In the genomic region with DNA sequence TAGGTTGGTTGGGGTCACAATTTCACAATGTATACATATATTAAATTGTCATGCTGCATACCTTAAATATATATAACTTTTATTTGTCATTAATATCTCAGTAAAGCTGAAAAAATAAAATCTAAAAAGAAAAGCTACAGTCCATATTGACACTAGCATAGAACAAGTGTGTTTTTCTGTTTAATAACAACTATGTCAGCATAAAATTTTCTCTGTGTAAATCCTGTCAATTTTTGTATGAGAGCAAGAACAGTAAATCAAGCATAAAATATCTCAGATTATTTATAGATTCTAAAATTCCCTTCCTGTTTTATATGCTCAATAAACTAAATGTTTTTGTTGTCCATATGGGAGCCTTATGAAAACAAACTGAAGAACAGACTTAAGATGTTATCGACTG, we compare ENCODE assay signal across 20 cellular contexts.
DNase-seq lines count a peak whose midpoint lies in the region; ATAC-seq, FAIRE-seq and TF ChIP-seq lines count a peak whose summit lies in the region.
"Had no signal": no experiment of that assay in that cellular context is flagged by ENCODE, and none has a peak within 500 bp of the region (broad histone marks: within the 10 kb centered on the region; RNA-seq: fewer than 3 reads in every experiment).

No MANE protein-coding gene starts in this region.

- WGBS in A549 (ENCODE audit: missing lambda C conversion rate): 0% methylated on average over 1 of the region's 1 CpG
- WGBS in IMR-90 (ENCODE audit: extremely low coverage in 2 of 2, insufficient read length in 1 of 2), 2 experiments: no CpG with 5 or more reads among the region's 1 CpG

- no peaks in the 10 kb centered on the region for H3K36me3 ChIP-seq in IMR-90 (ENCODE audit: control insufficient read depth, insufficient read depth, low read length)
- H3K36me3 ChIP-seq: BLaER1 treated with 17β-estradiol and CSF1 and Interleukin-3, amounts not matched to agents 10 nM and 100 nM had no signal

- H3K18ac ChIP-seq in IMR-90 (ENCODE audit: low read depth, low read length): no peak overlapping the region

- no peak overlapping the region for H2AK5ac ChIP-seq in IMR-90 (ENCODE audit: low read depth, low read length)

- H2BK5ac ChIP-seq in IMR-90 (ENCODE audit: low read depth, low read length, poor library complexity, severe bottlenecking): no peak overlapping the region

- in situ Hi-C loops in IMR-90 (cut with MboI; ENCODE audit: low sequenced_read_pairs): no loop called here

- TF ChIP-seq POLR2A in A549 (IDR thresholded peaks at IDR 0.05; ENCODE audit: low read length) (no peak), IMR-90 (IDR thresholded peaks at IDR 0.05; ENCODE audit: low read depth, low read length) (no peak)

- H2BK120ac ChIP-seq in IMR-90 (ENCODE audit: low read depth, low read length): no peak overlapping the region

- H3K4me2 ChIP-seq in A549 (no peak overlapping the region), IMR-90 (ENCODE audit: low read depth, low read length) (no peak overlapping the region)
- H3K4me2 ChIP-seq: BLaER1 treated with 17β-estradiol and CSF1 and Interleukin-3, amounts not matched to agents 10 nM and 100 nM had no signal

- H3K27ac ChIP-seq in A549 (no peak overlapping the region), IMR-90 (ENCODE audit: insufficient read depth, low read length) (no peak overlapping the region)
- H3K27ac ChIP-seq: BLaER1 treated with 17β-estradiol and CSF1 and Interleukin-3, amounts not matched to agents 10 nM and 100 nM; C4-2B had no signal

- H3K79me1 ChIP-seq in IMR-90 (ENCODE audit: low read depth in 1 of 2, low read length in 2 of 2): no peaks in the 10 kb centered on the region

- H2BK15ac ChIP-seq in IMR-90 (ENCODE audit: low read depth, low read length): no peak overlapping the region

- no peak for ATAC-seq in A549
- ATAC-seq in IMR-90 (ENCODE audit: low read depth): no peak
- no peak for ATAC-seq in HG03460 (IDR thresholded peaks at IDR 0.05; ENCODE audit: unreplicated experiment)
- ATAC-seq: CD8-positive, alpha-beta T cell had no signal

- CTCF ChIA-PET in A549 (lab: Yijun Ruan, JAX): no interaction called here
- CTCF ChIA-PET in IMR-90 (lab: Yijun Ruan, JAX): no interaction called here

- no peaks in the 10 kb centered on the region for H3K27me3 Mint-ChIP-seq in progenitor cell of endocrine pancreas
- H3K27me3 Mint-ChIP-seq: B cell; CD4-positive, alpha-beta T cell had no signal

- no peak overlapping the region for H3K9ac ChIP-seq in IMR-90 (ENCODE audit: low read depth, low read length)
- H3K9ac ChIP-seq: BLaER1 treated with 17β-estradiol and CSF1 and Interleukin-3, amounts not matched to agents 10 nM and 100 nM had no signal

- BruUV-seq in IMR-90 (replicated peaks; lab: Mats Ljungman, UMichigan): no TSS peak

- no peak overlapping the region for H2BK20ac ChIP-seq in IMR-90 (ENCODE audit: low read depth, low read length)

- H3K9me3 ChIP-seq in A549 (no peaks in the 10 kb centered on the region), IMR-90 (ENCODE audit: control insufficient read depth, insufficient read depth, low read length) (no peaks in the 10 kb centered on the region; the same call in 1 of the 2 replicates)
- H3K9me3 ChIP-seq: Caco-2 had no signal

- H4K5ac ChIP-seq in IMR-90 (ENCODE audit: low read depth, low read length): no peak overlapping the region

- intact Hi-C loops in IMR-90 (cut with micrococcal nuclease): no loop called here

- H3K56ac ChIP-seq in IMR-90 (ENCODE audit: extremely low read depth, insufficient read depth, low read length): no peak overlapping the region

- H4K91ac ChIP-seq in IMR-90 (ENCODE audit: insufficient read depth, low read depth, low read length): no peak overlapping the region

- POLR2A ChIA-PET in A549 (lab: Yijun Ruan, JAX) (no interaction called here), IMR-90 (lab: Charles Lee; ENCODE audit: unreplicated experiment) (no interaction called here)

- H2AFZ ChIP-seq in IMR-90 (replicated peaks; ENCODE audit: low read length, poor library complexity): no peak overlapping the region

- no peak for FAIRE-seq in A549 (lab: Jason Lieb, UNC)
- FAIRE-seq in endometrium (lab: Jason Lieb, UNC): peak; percentile 61
- FAIRE-seq: D721Med, G401.6, GM12891, GM19239 had no signal

- H3K9me3 Mint-ChIP-seq in progenitor cell of endocrine pancreas (ENCODE audit: low read depth): peaks cover 16% of the 10 kb centered on the region
- H3K9me3 Mint-ChIP-seq: CD4-positive, alpha-beta T cell had no signal

- dilution Hi-C loops in IMR-90 (cut with HindIII; ENCODE audit: low sequenced_read_pairs, unreplicated experiment): no loop called here

- H3K14ac ChIP-seq in IMR-90 (replicated peaks; ENCODE audit: low read depth, low read length): no peak overlapping the region

- H3K9me1 ChIP-seq in IMR-90 (ENCODE audit: insufficient read depth, low read length): no peaks in the 10 kb centered on the region

- H3K4me3 Mint-ChIP-seq in progenitor cell of endocrine pancreas (ENCODE audit: low read depth): no peak overlapping the region
- H3K4me3 Mint-ChIP-seq: B cell; CD4-positive, alpha-beta T cell; CD8-positive, alpha-beta T cell had no signal

- no peak overlapping the region for H2AK9ac ChIP-seq in IMR-90 (replicated peaks; ENCODE audit: low read depth, low read length, poor library complexity)

- H3K36me3 Mint-ChIP-seq in progenitor cell of endocrine pancreas (ENCODE audit: insufficient read depth): no peaks in the 10 kb centered on the region
- H3K36me3 Mint-ChIP-seq: CD8-positive, alpha-beta T cell had no signal

- H3K4ac ChIP-seq in IMR-90 (ENCODE audit: low read depth, low read length): no peak overlapping the region

- DNase-seq in A549 (ENCODE audit: low read depth in 1 of 2, low spot score in 1 of 2) (no peak), IMR-90 (no peak), progenitor cell of endocrine pancreas (ENCODE audit: low spot score, unreplicated experiment) (no peak)
- DNase-seq: 8988T; AML-193; Caco-2; Calu3; CD4-positive, alpha-beta T cell; CD8-positive, alpha-beta T cell; DMS79 treated with DMSO at 0.1 percent for 48 hours; GF-D8 had no signal

- TF ChIP-seq CTCF in A549 (IDR thresholded peaks at IDR 0.05) (no peak), IMR-90 (conservative IDR thresholded peaks at IDR 0.05; ENCODE audit: low read depth, low read length) (no peak), progenitor cell of endocrine pancreas (IDR thresholded peaks at IDR 0.05; ENCODE audit: unreplicated experiment) (no peak)

- H3K23ac ChIP-seq in IMR-90 (ENCODE audit: low read depth, low read length): no peak overlapping the region

- H3K4me3 ChIP-seq in A549 (no peak overlapping the region), IMR-90 (ENCODE audit: insufficient read depth, low read depth, low read length) (no peak overlapping the region)
- H3K4me3 ChIP-seq: BLaER1 treated with 17β-estradiol and CSF1 and Interleukin-3, amounts not matched to agents 10 nM and 100 nM had no signal

- H4K8ac ChIP-seq in IMR-90 (ENCODE audit: low read depth in 2 of 2, low read length in 2 of 2): no peak overlapping the region

- no peak for TF ChIP-seq EP300 in A549 (IDR thresholded peaks at IDR 0.05)

- H4K20me1 ChIP-seq in IMR-90 (ENCODE audit: insufficient read depth, low read length): no peaks in the 10 kb centered on the region
- H4K20me1 ChIP-seq: BLaER1 treated with 17β-estradiol and CSF1 and Interleukin-3, amounts not matched to agents 10 nM and 100 nM had no signal

- H3K4me1 ChIP-seq in A549 (no peaks in the 10 kb centered on the region), IMR-90 (ENCODE audit: control insufficient read depth, insufficient read depth, low read length) (no peaks in the 10 kb centered on the region)
- H3K4me1 ChIP-seq: BLaER1 treated with 17β-estradiol and CSF1 and Interleukin-3, amounts not matched to agents 10 nM and 100 nM; Caco-2 had no signal

- TF ChIP-seq RAD21 in A549 (conservative IDR thresholded peaks at IDR 0.05 in 1 of 2, IDR thresholded peaks at IDR 0.05 in 1 of 2) (no peak), IMR-90 (IDR thresholded peaks at IDR 0.05; ENCODE audit: low read length) (no peak)

- H3K27ac Mint-ChIP-seq in progenitor cell of endocrine pancreas: no peak overlapping the region
- H3K27ac Mint-ChIP-seq: B cell; CD4-positive, alpha-beta T cell; CD8-positive, alpha-beta T cell had no signal

- H3K4me1 Mint-ChIP-seq in progenitor cell of endocrine pancreas (ENCODE audit: low read depth): no peaks in the 10 kb centered on the region
- H3K4me1 Mint-ChIP-seq: B cell had no signal

- H3K27me3 ChIP-seq in IMR-90 (ENCODE audit: control insufficient read depth, insufficient read depth, low read length): no peaks in the 10 kb centered on the region
- H3K27me3 ChIP-seq: BLaER1 treated with 17β-estradiol and CSF1 and Interleukin-3, amounts not matched to agents 10 nM and 100 nM had no signal

TF ChIP-seq in A549, 52 proteins besides CTCF, POLR2A, EP300 and RAD21:
- peak; percentile 33 for TF ChIP-seq MAFK (IDR thresholded peaks at IDR 0.05; ENCODE audit: partially characterized antibody)
- no peak for TF ChIP-seq NFE2L2 (conservative IDR thresholded peaks at IDR 0.05; ENCODE audit: low read length)

TF ChIP-seq in IMR-90, 13 proteins besides CTCF, POLR2A, EP300 and RAD21:
- TF ChIP-seq MAFK (IDR thresholded peaks at IDR 0.05; ENCODE audit: low read depth, low read length) (peak; percentile 49), BHLHE40 (IDR thresholded peaks at IDR 0.05; ENCODE audit: low read depth, low read length) (no peak), FOS (IDR thresholded peaks at IDR 0.05; ENCODE audit: low read depth, low read length) (no peak), NFE2L2 (IDR thresholded peaks at IDR 0.05; ENCODE audit: low read depth, low read length) (no peak)
